Comparison of ENCODE assay signal across 8 cellular contexts in genomic region chr5:178895615-178896571, GRCh38. TPM values are rescaled to one million over a fixed set of nuclear protein-coding genes. Genes with fewer than 3 reads are reported as not detected.
DNase-seq lines count a peak whose midpoint lies in the region; ATAC-seq and TF ChIP-seq lines count a peak whose summit lies in the region.

Gene ZFP2, plus strand, starts transcription at chr5:178895913. Its CDS starts 35,401 bp downstream, at chr5:178931314.

- no peaks in the 10 kb centered on the region for H3K36me3 ChIP-seq in esophagus squamous epithelium

- no peak for DNase-seq in GM12864 (ENCODE audit: low read depth)
- peak; percentile 81 for DNase-seq in NCI-H2227 (lab: John Stamatoyannopoulos, UW; ENCODE audit: unreplicated experiment)
- peak; percentile 7 for DNase-seq in activated T-cell treated with anti-CD3 and anti-CD28 coated beads, Interleukin-2, amount 50 U/mL, for 4 hours
- DNase-seq in esophagus squamous epithelium (lab: John Stamatoyannopoulos, UW) = no peak
- DNase-seq in mucosa of gallbladder (ENCODE audit: low spot score) = peak; percentile 62
- DNase-seq in substantia nigra (lab: John Stamatoyannopoulos, UW) = peak in 46 of 49 donors; percentile 5 to 80 (median 46)

- peaks cover 4% of the 10 kb centered on the region for H3K4me1 Mint-ChIP-seq in activated T-cell treated with anti-CD3 and anti-CD28 coated beads, Interleukin-2, amount 50 U/mL, for 4 hours (ENCODE audit: low read depth)

- 0 to 26% methylated on average over 7 to 8 of the region's 79 CpGs for WGBS in esophagus squamous epithelium, 2 donors

- H3K27ac ChIP-seq in esophagus squamous epithelium (peak within 1 kb of the TSS; percentile 76 to 81 (median 80)), substantia nigra (ENCODE audit: low read depth, low read length, poor library complexity, severe bottlenecking) (peak within 1 kb of the TSS; percentile 70)

- no peaks in the 10 kb centered on the region for H3K27me3 ChIP-seq in esophagus squamous epithelium

- intact Hi-C loops in esophagus squamous epithelium (cut with DNase I) = no loop called here

- no peaks in the 10 kb centered on the region for H3K9me3 ChIP-seq in esophagus squamous epithelium

- H3K4me1 ChIP-seq in esophagus squamous epithelium = peaks cover 0 to 17% (median 0%) of the 10 kb centered on the region in 3 donors

- peaks cover 4% of the 10 kb centered on the region for H3K27me3 Mint-ChIP-seq in activated T-cell treated with anti-CD3 and anti-CD28 coated beads, Interleukin-2, amount 50 U/mL, for 4 hours (ENCODE audit: low read depth)

- peaks cover 16% of the 10 kb centered on the region for H3K9me3 Mint-ChIP-seq in activated T-cell treated with anti-CD3 and anti-CD28 coated beads, Interleukin-2, amount 50 U/mL, for 4 hours

- no peak for TF ChIP-seq CTCF in GM12864 (IDR thresholded peaks at IDR 0.05; ENCODE audit: low read depth, low read length, missing control alignments)
- TF ChIP-seq CTCF in esophagus squamous epithelium (IDR thresholded peaks at IDR 0.05) = no peak

- TF ChIP-seq POLR2A in esophagus squamous epithelium (IDR thresholded peaks at IDR 0.05) = peak in 1 of 4 donors; percentile 13

- peak; percentile 84 to 88 for ATAC-seq in activated T-cell treated with anti-CD3 and anti-CD28 coated beads, Interleukin-2, amount 50 U/mL, for 4 hours
- no peak for ATAC-seq in GM18867 (IDR thresholded peaks at IDR 0.05; ENCODE audit: unreplicated experiment)
- no peak for ATAC-seq in HG02588 (IDR thresholded peaks at IDR 0.05; ENCODE audit: unreplicated experiment)

- peaks cover 4% of the 10 kb centered on the region for H3K36me3 Mint-ChIP-seq in activated T-cell treated with anti-CD3 and anti-CD28 coated beads, Interleukin-2, amount 50 U/mL, for 4 hours (ENCODE audit: insufficient read depth)

- peak within 1 kb of the TSS; percentile 74 for H3K4me3 Mint-ChIP-seq in activated T-cell treated with anti-CD3 and anti-CD28 coated beads, Interleukin-2, amount 50 U/mL, for 4 hours

- H3K4me3 ChIP-seq in GM12864 (ENCODE audit: low read depth, low read length) (peak within 1 kb of the TSS; percentile 25), esophagus squamous epithelium (peak within 1 kb of the TSS; percentile 60 to 78 (median 67))

RNA-seq across cellular contexts. Expression of gene ZFP2, which starts in this region (rescaled TPM):
- total RNA-seq in activated T-cell treated with anti-CD3 and anti-CD28 coated beads, Interleukin-2, amount 50 U/mL, for 4 hours = under 1 TPM; 0.14 to 0.21 (median 0.15) TPM
- 1 to 10 TPM in 2 of 4 donors, under 1 TPM in 2; 0.35 to 1.5 (median 1.0) TPM for total RNA-seq in esophagus squamous epithelium
- 2.3 TPM for total RNA-seq in mucosa of gallbladder

Comparison
In these comparisons a context has a peak if more than half of its experiments do, and no peak if none do; other contexts are left out.
1. Peak in DNase-seq and ATAC-seq in activated T-cell treated with anti-CD3 and anti-CD28 coated beads, Interleukin-2, amount 50 U/mL, for 4 hours; RNA of the gene not detected or under 1 TPM.
2. DNase-seq: peak in NCI-H2227 (single experiment), mucosa of gallbladder (single experiment) and substantia nigra (46 of 49); none in GM12864 (single experiment) and esophagus squamous epithelium (single experiment).